Comparison of ENCODE assay signal across 21 cellular contexts in the genomic region with DNA sequence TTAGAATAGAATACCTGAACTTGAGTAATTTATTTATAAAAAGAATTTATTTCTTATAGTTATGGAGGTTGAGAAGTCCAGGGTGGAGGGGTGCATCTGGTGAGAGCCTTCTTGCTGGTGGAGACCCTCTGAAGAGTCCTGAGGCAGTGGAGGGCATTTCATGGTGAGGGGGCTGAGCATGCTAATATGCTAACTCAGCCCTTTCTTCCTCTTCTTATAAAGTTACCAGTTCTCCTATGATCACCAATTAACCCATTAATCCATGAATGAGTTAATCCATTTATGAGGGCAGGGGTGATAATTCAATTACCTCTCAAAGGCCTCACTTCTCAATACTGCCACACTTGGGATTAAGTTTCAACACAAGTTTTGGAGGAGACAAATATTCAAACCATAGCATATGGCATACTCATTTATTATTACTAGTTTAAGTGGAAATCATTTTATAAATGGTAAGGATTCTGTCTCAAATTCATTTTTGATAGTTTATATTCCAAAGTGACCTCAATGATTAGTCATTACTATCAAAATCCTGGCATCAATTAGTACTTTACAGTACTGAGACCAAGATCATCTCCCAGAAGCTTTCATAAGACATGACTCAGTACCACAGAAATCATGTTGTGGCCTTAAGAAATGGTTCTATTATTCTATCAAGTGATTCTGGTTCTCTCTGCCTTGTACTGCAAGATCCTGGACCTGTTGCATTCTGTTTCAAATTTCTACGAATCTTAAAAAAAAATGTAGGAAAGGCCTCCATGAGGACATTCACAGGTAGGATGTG. TPM values are rescaled to one million over a fixed set of nuclear protein-coding genes. Genes with fewer than 3 reads are reported as not detected.
DNase-seq lines count a peak whose midpoint lies in the region; ATAC-seq and TF ChIP-seq lines count a peak whose summit lies in the region.
"Had no signal": no experiment of that assay in that cellular context is flagged by ENCODE, and none has a peak within 500 bp of the region (broad histone marks: within the 10 kb centered on the region; RNA-seq: fewer than 3 reads in every experiment).

No MANE protein-coding gene starts in this region.

- H4K20me1 ChIP-seq in fibroblast of lung (ENCODE audit: control insufficient read depth, extremely low read depth, insufficient read depth, low read length), result no peaks in the 10 kb centered on the region

- WGBS in adrenal gland, 4 donors, result 87 to 97% (median 96%) methylated on average over 1 of the region's 1 CpG

- H3K4me3 ChIP-seq in fibroblast of lung (replicated peaks in 1 of 4; ENCODE audit: control extremely low read depth in 1 of 4, insufficient read depth in 1 of 4, low read depth in 3 of 4, low read length in 4 of 4), result no peak overlapping the region
- no peak overlapping the region for H3K4me3 ChIP-seq in adrenal gland
- H3K4me3 ChIP-seq: MG63 had no signal

- peaks cover 6% of the 10 kb centered on the region for H3K4me1 ChIP-seq in fibroblast of lung (ENCODE audit: control insufficient read depth, extremely low read depth, insufficient read depth, low read length)
- H3K4me1 ChIP-seq in adrenal gland (replicated peaks in 1 of 2), result peaks cover 3% of the 10 kb centered on the region in 2 donors

- no peaks in the 10 kb centered on the region for H3K9me3 Mint-ChIP-seq in activated naive CD4-positive, alpha-beta T cell treated with anti-CD3 and anti-CD28 coated beads, Interleukin-2, amount 50 U/mL, for 72 hours
- no peaks in the 10 kb centered on the region for H3K9me3 Mint-ChIP-seq in stimulated activated effector memory CD8-positive, alpha-beta T cell treated with anti-CD3 and anti-CD28 coated beads, Interleukin-12 subunit alpha, Interleukin-12 subunit beta, amount 100 ng/mL, for 72 hours
- H3K9me3 Mint-ChIP-seq: activated naive CD4-positive, alpha-beta T cell treated with anti-CD3 and anti-CD28 coated beads for 36 hours; brain; CD8-positive, alpha-beta T cell; dendritic cell treated with granulocyte-macrophage colony-stimulating factor and Interleukin-4, amounts not matched to agents 40 ng/mL and 50 ng/mL, for 4 days; T-cell had no signal

- no peak overlapping the region for H3K27ac Mint-ChIP-seq in activated naive CD4-positive, alpha-beta T cell treated with anti-CD3 and anti-CD28 coated beads, Interleukin-2, amount 50 U/mL, for 72 hours
- H3K27ac Mint-ChIP-seq in stimulated activated effector memory CD8-positive, alpha-beta T cell treated with anti-CD3 and anti-CD28 coated beads, Interleukin-12 subunit alpha, Interleukin-12 subunit beta, amount 100 ng/mL, for 72 hours, result no peak overlapping the region
- H3K27ac Mint-ChIP-seq: activated naive CD4-positive, alpha-beta T cell treated with anti-CD3 and anti-CD28 coated beads for 36 hours; brain; CD8-positive, alpha-beta T cell; dendritic cell treated with granulocyte-macrophage colony-stimulating factor and Interleukin-4, amounts not matched to agents 40 ng/mL and 50 ng/mL, for 4 days; T-cell had no signal

- H3K27ac ChIP-seq in fibroblast of lung (ENCODE audit: insufficient read depth, low read length), result no peak overlapping the region
- no peak overlapping the region for H3K27ac ChIP-seq in caudate nucleus (ENCODE audit: low read depth, low read length)
- no peak overlapping the region for H3K27ac ChIP-seq in adrenal gland

- H3K4me2 ChIP-seq in fibroblast of lung (ENCODE audit: extremely low read depth, insufficient read depth, low read length), result no peak overlapping the region

- H3K36me3 Mint-ChIP-seq in activated naive CD4-positive, alpha-beta T cell treated with anti-CD3 and anti-CD28 coated beads, Interleukin-2, amount 50 U/mL, for 72 hours, result no peaks in the 10 kb centered on the region
- no peaks in the 10 kb centered on the region for H3K36me3 Mint-ChIP-seq in stimulated activated effector memory CD8-positive, alpha-beta T cell treated with anti-CD3 and anti-CD28 coated beads, Interleukin-12 subunit alpha, Interleukin-12 subunit beta, amount 100 ng/mL, for 72 hours
- H3K36me3 Mint-ChIP-seq: brain had no signal

- H3K27me3 ChIP-seq in fibroblast of lung (ENCODE audit: control insufficient read depth, insufficient read depth, low read length) (no peaks in the 10 kb centered on the region), adrenal gland (no peaks in the 10 kb centered on the region)
- H3K27me3 ChIP-seq: MG63 had no signal

- no peak for DNase-seq in activated naive CD4-positive, alpha-beta T cell treated with anti-CD3 and anti-CD28 coated beads, Interleukin-2, amount 50 U/mL, for 72 hours (ENCODE audit: low spot score in 2 of 2)
- DNase-seq in activated naive CD4-positive, alpha-beta T cell (lab: John Stamatoyannopoulos, UW), result no peak
- DNase-seq in NCI-H82 (lab: John Stamatoyannopoulos, UW), result peak; percentile 89
- peak; percentile 62 to 85 for DNase-seq in fibroblast of lung (ENCODE audit: low read depth in 2 of 2)
- no peak for DNase-seq in stimulated activated effector memory CD8-positive, alpha-beta T cell treated with anti-CD3 and anti-CD28 coated beads, Interleukin-12 subunit alpha, Interleukin-12 subunit beta, amount 100 ng/mL, for 72 hours (ENCODE audit: low spot score in 2 of 2)
- no peak for DNase-seq in caudate nucleus (lab: John Stamatoyannopoulos, UW)
- DNase-seq in adrenal gland, result no peak
- DNase-seq: activated naive CD4-positive, alpha-beta T cell treated with anti-CD3 and anti-CD28 coated beads for 36 hours; activated T-cell treated with anti-CD3 and anti-CD28 coated beads for 4 hours; CD8-positive, alpha-beta T cell; DMS79; MG63; NCI-H146; NCI-H748 treated with DMSO at 0.1 percent for 48 hours; SHP77 treated with DMSO at 0.1 percent for 48 hours; stimulated activated CD4-positive, alpha-beta T cell treated with anti-CD3 and anti-CD28 coated beads, Interleukin-4, amount 100 ng/mL, for 4 hours; substantia nigra; T-cell had no signal

- peak; percentile 60 to 79 for ATAC-seq in activated naive CD4-positive, alpha-beta T cell treated with anti-CD3 and anti-CD28 coated beads, Interleukin-2, amount 50 U/mL, for 72 hours
- ATAC-seq in stimulated activated effector memory CD8-positive, alpha-beta T cell treated with anti-CD3 and anti-CD28 coated beads, Interleukin-12 subunit alpha, Interleukin-12 subunit beta, amount 100 ng/mL, for 72 hours, result peak; percentile 72
- ATAC-seq in HG03045 (IDR thresholded peaks at IDR 0.05; ENCODE audit: unreplicated experiment), result no peak
- ATAC-seq: CD8-positive, alpha-beta T cell; T-cell had no signal

- H3K4me1 Mint-ChIP-seq in stimulated activated effector memory CD8-positive, alpha-beta T cell treated with anti-CD3 and anti-CD28 coated beads, Interleukin-12 subunit alpha, Interleukin-12 subunit beta, amount 100 ng/mL, for 72 hours, result peaks cover 5% of the 10 kb centered on the region
- H3K4me1 Mint-ChIP-seq: brain had no signal

- H2AFZ ChIP-seq in fibroblast of lung (ENCODE audit: low read length), result no peak overlapping the region

- TF ChIP-seq CTCF in fibroblast of lung (conservative IDR thresholded peaks at IDR 0.05 in 1 of 2, IDR thresholded peaks at IDR 0.05 in 1 of 2; ENCODE audit: low read depth in 1 of 2, low read length in 2 of 2) (no peak), adrenal gland (IDR thresholded peaks at IDR 0.05) (no peak)

- H3K36me3 ChIP-seq in fibroblast of lung (ENCODE audit: control insufficient read depth, insufficient read depth, low read length) (no peaks in the 10 kb centered on the region), adrenal gland (replicated peaks in 1 of 2) (peaks cover 0 to 9% of the 10 kb centered on the region in 2 donors)
- H3K36me3 ChIP-seq: MG63 had no signal

- H3K9ac ChIP-seq in fibroblast of lung (ENCODE audit: insufficient read depth, low read length), result no peak overlapping the region

- no peak overlapping the region for H3K4me3 Mint-ChIP-seq in stimulated activated effector memory CD8-positive, alpha-beta T cell treated with anti-CD3 and anti-CD28 coated beads, Interleukin-12 subunit alpha, Interleukin-12 subunit beta, amount 100 ng/mL, for 72 hours
- H3K4me3 Mint-ChIP-seq: activated naive CD4-positive, alpha-beta T cell treated with anti-CD3 and anti-CD28 coated beads for 36 hours; brain; CD8-positive, alpha-beta T cell; dendritic cell treated with granulocyte-macrophage colony-stimulating factor and Interleukin-4, amounts not matched to agents 40 ng/mL and 50 ng/mL, for 4 days; T-cell had no signal

- no peak for TF ChIP-seq POLR2A in adrenal gland (IDR thresholded peaks at IDR 0.05)

- no peaks in the 10 kb centered on the region for H3K9me3 ChIP-seq in fibroblast of lung (ENCODE audit: control insufficient read depth, insufficient read depth, low read depth, low read length)
- H3K9me3 ChIP-seq in adrenal gland (replicated peaks in 1 of 3), result no peaks in the 10 kb centered on the region
- H3K9me3 ChIP-seq: MG63 had no signal

- no peaks in the 10 kb centered on the region for H3K79me2 ChIP-seq in fibroblast of lung (ENCODE audit: control insufficient read depth, insufficient read depth, low read length)

- intact Hi-C loops in adrenal gland (cut with DNase I), result no loop called here

RNA-seq across cellular contexts. Expression of a gene that starts 5.5 kb away (rescaled TPM):
- under 1 TPM; 0.18 to 0.86 TPM for total RNA-seq in activated naive CD4-positive, alpha-beta T cell treated with anti-CD3 and anti-CD28 coated beads, Interleukin-2, amount 50 U/mL, for 72 hours
- total RNA-seq in fibroblast of lung (2.8 and 5.0 TPM in 2 replicates), adrenal gland (1 to 10 TPM in 7 of 8 donors, under 1 TPM in 1; 0.61 to 9.9 (median 4.5) TPM)
- polyA plus RNA-seq in fibroblast of lung (0.80 and 1.7 TPM in 2 replicates), adrenal gland (1 to 10 TPM; 2.5 to 3.8 (median 3.3) TPM)
- polyA plus RNA-seq in fibroblast of lung (2012), result 0.87 and 1.0 TPM in 2 replicates
- 1.3 TPM in 1 of 2 replicates, not detected in the other for polyA minus RNA-seq in fibroblast of lung (ENCODE audit: low replicate concordance)
- total RNA-seq: CD8-positive, alpha-beta T cell had no signal

RNA-seq across cellular contexts. Expression of a gene that starts 27.4 kb away (rescaled TPM):
- total RNA-seq in activated naive CD4-positive, alpha-beta T cell treated with anti-CD3 and anti-CD28 coated beads, Interleukin-2, amount 50 U/mL, for 72 hours, result 10 to 100 TPM; 43.9 to 44.6 TPM
- 31.8 and 33.9 TPM in 2 replicates for total RNA-seq in fibroblast of lung
- polyA plus RNA-seq in fibroblast of lung, result 16.3 and 16.9 TPM in 2 replicates
- 13.2 and 13.4 TPM in 2 replicates for polyA plus RNA-seq in fibroblast of lung (2012)
- polyA minus RNA-seq in fibroblast of lung (ENCODE audit: low replicate concordance), result 5.1 and 13.6 TPM in 2 replicates
- 10 to 100 TPM; 25.6 to 75.6 (median 49.0) TPM for total RNA-seq in adrenal gland
- polyA plus RNA-seq in adrenal gland, result 10 to 100 TPM; 16.3 to 46.2 (median 28.1) TPM

Comparison
In these comparisons a context has a peak if more than half of its experiments do, and no peak if none do; other contexts are left out.
1. DNase-seq: peak in NCI-H82 (single experiment) and fibroblast of lung (2 of 2); none in activated naive CD4-positive, alpha-beta T cell treated with anti-CD3 and anti-CD28 coated beads, Interleukin-2, amount 50 U/mL, for 72 hours (0 of 2), activated naive CD4-positive, alpha-beta T cell (0 of 4), stimulated activated effector memory CD8-positive, alpha-beta T cell treated with anti-CD3 and anti-CD28 coated beads, Interleukin-12 subunit alpha, Interleukin-12 subunit beta, amount 100 ng/mL, for 72 hours (0 of 2), caudate nucleus (0 of 61) and adrenal gland (0 of 7).